Comparison of ENCODE assay signal across 8 cellular contexts in genomic region chr14:51651388-51652167, GRCh38. TPM values are rescaled to one million over a fixed set of nuclear protein-coding genes. Genes with fewer than 3 reads are reported as not detected.
DNase-seq lines count a peak whose midpoint lies in the region; ATAC-seq, FAIRE-seq and TF ChIP-seq lines count a peak whose summit lies in the region.

FRMD6 (plus strand) TSS chr14:51651910; CDS start chr14:51689837, 37,927 bp downstream.

- peak within 1 kb of the TSS; percentile 86 for H3K4me3 Mint-ChIP-seq in T-helper 2 cell treated with Interferon-gamma antibody and Interleukin-4, amounts not matched to agents 5 μg/mL and 100 μg/mL, for 36 hours
- peak within 1 kb of the TSS; percentile 99 for H3K4me3 Mint-ChIP-seq in astrocyte (ENCODE audit: unreplicated experiment)

- WGBS in hepatocyte (ENCODE audit: low lambda C conversion rate, missing lambda C conversion rate) = 1% methylated on average over 50 of the region's 86 CpGs

- peak within 1 kb of the TSS; percentile 98 for H3K4me2 ChIP-seq in astrocyte (ENCODE audit: low read length)
- H3K4me2 ChIP-seq in hepatocyte = peak within 1 kb of the TSS; percentile 95

- H3K9me2 ChIP-seq in hepatocyte (replicated peaks; ENCODE audit: insufficient read depth) = no peaks in the 10 kb centered on the region

- ATAC-seq in HG02623 (IDR thresholded peaks at IDR 0.05; ENCODE audit: unreplicated experiment) = peak; percentile 68

- FAIRE-seq in astrocyte (lab: Jason Lieb, UNC) = no peak

- peaks cover 40% of the 10 kb centered on the region for H4K20me1 ChIP-seq in astrocyte (ENCODE audit: insufficient read depth, low read length)
- peaks cover 2% of the 10 kb centered on the region for H4K20me1 ChIP-seq in hepatocyte (ENCODE audit: insufficient read depth, poor library complexity, severe bottlenecking)

- peak within 1 kb of the TSS; percentile 67 for H3K4me3 ChIP-seq in GM12875 (ENCODE audit: low read depth, low read length)
- H3K4me3 ChIP-seq in astrocyte (ENCODE audit: insufficient read depth, low read depth, low read length) = peak within 1 kb of the TSS; percentile 100
- H3K4me3 ChIP-seq in hepatocyte = peak within 1 kb of the TSS; percentile 94

- H3K79me2 ChIP-seq in astrocyte (ENCODE audit: insufficient read depth, low read length) (peaks cover 86% of the 10 kb centered on the region), hepatocyte (peaks cover 68% of the 10 kb centered on the region)

- no peaks in the 10 kb centered on the region for H3K9me3 ChIP-seq in astrocyte (ENCODE audit: insufficient read depth, low read depth, low read length)
- H3K9me3 ChIP-seq in hepatocyte (ENCODE audit: low read depth) = no peaks in the 10 kb centered on the region

- TF ChIP-seq CTCF in GM12875 (IDR thresholded peaks at IDR 0.05; ENCODE audit: borderline replicate concordance, insufficient read depth, low read depth, low read length) (peak; percentile 91), astrocyte (IDR thresholded peaks at IDR 0.05; ENCODE audit: insufficient read depth, low read depth, low read length) (peak; percentile 34), hepatocyte (IDR thresholded peaks at IDR 0.05; ENCODE audit: poor library complexity) (peak; percentile 86)

- peak within 1 kb of the TSS; percentile 85 for H3K27ac Mint-ChIP-seq in T-helper 2 cell treated with Interferon-gamma antibody and Interleukin-4, amounts not matched to agents 5 μg/mL and 100 μg/mL, for 36 hours
- H3K27ac Mint-ChIP-seq in astrocyte (ENCODE audit: unreplicated experiment) = peak within 1 kb of the TSS; percentile 99

- H3K27ac ChIP-seq in astrocyte (ENCODE audit: low read depth, low read length) = peak within 1 kb of the TSS; percentile 98
- H3K27ac ChIP-seq in hepatocyte = peak within 1 kb of the TSS; percentile 100

- H3K4me1 Mint-ChIP-seq in T-helper 2 cell treated with Interferon-gamma antibody and Interleukin-4, amounts not matched to agents 5 μg/mL and 100 μg/mL, for 36 hours (ENCODE audit: low read depth) = peaks cover 22% of the 10 kb centered on the region
- H3K4me1 Mint-ChIP-seq in astrocyte (ENCODE audit: low read depth, unreplicated experiment) = peaks cover 21% of the 10 kb centered on the region

- peaks cover 9% of the 10 kb centered on the region for H3K36me3 ChIP-seq in astrocyte (ENCODE audit: insufficient read depth, low read length)
- no peaks in the 10 kb centered on the region for H3K36me3 ChIP-seq in hepatocyte (replicated peaks; ENCODE audit: insufficient read depth, low read depth)

- H3K9ac ChIP-seq in astrocyte (ENCODE audit: low read length) = peak within 1 kb of the TSS; percentile 98

- peak; percentile 79 for DNase-seq in NCI-H1105 (lab: John Stamatoyannopoulos, UW)
- DNase-seq in T-helper 2 cell treated with Interferon-gamma antibody and Interleukin-4, amounts not matched to agents 5 μg/mL and 100 μg/mL, for 36 hours (ENCODE audit: low spot score) = peak; percentile 76
- DNase-seq in astrocyte (ENCODE audit: low read depth) = peak; percentile 80
- peak; percentile 92 for DNase-seq in hepatocyte (ENCODE audit: low spot score)
- DNase-seq in retina = peak; percentile 97
- DNase-seq in NCI-H2107 (lab: John Stamatoyannopoulos, UW) = no peak

- H2AFZ ChIP-seq in astrocyte (ENCODE audit: low read depth, low read length) = peak within 1 kb of the TSS; percentile 74
- peak within 1 kb of the TSS; percentile 90 for H2AFZ ChIP-seq in hepatocyte

- H3K4me1 ChIP-seq in astrocyte (ENCODE audit: insufficient read depth, low read length) (peaks cover 18% of the 10 kb centered on the region), hepatocyte (ENCODE audit: insufficient read depth) (peaks cover 3% of the 10 kb centered on the region)

- H3K27me3 ChIP-seq in astrocyte (ENCODE audit: insufficient read depth, low read length) (no peaks in the 10 kb centered on the region), hepatocyte (no peaks in the 10 kb centered on the region)

- H3K36me3 Mint-ChIP-seq in T-helper 2 cell treated with Interferon-gamma antibody and Interleukin-4, amounts not matched to agents 5 μg/mL and 100 μg/mL, for 36 hours (ENCODE audit: low read depth) = no peaks in the 10 kb centered on the region
- peaks cover 26% of the 10 kb centered on the region for H3K36me3 Mint-ChIP-seq in astrocyte (ENCODE audit: low read depth, unreplicated experiment)

- peaks cover 6% of the 10 kb centered on the region for H3K27me3 Mint-ChIP-seq in T-helper 2 cell treated with Interferon-gamma antibody and Interleukin-4, amounts not matched to agents 5 μg/mL and 100 μg/mL, for 36 hours (ENCODE audit: low read depth)
- no peaks in the 10 kb centered on the region for H3K27me3 Mint-ChIP-seq in astrocyte (ENCODE audit: low read depth, unreplicated experiment)

- no peaks in the 10 kb centered on the region for H3K9me3 Mint-ChIP-seq in T-helper 2 cell treated with Interferon-gamma antibody and Interleukin-4, amounts not matched to agents 5 μg/mL and 100 μg/mL, for 36 hours
- H3K9me3 Mint-ChIP-seq in astrocyte (ENCODE audit: unreplicated experiment) = no peaks in the 10 kb centered on the region

RNA-seq across cellular contexts. Expression of gene FRMD6, which starts in this region (rescaled TPM):
- total RNA-seq in astrocyte (492 and 498 TPM in 2 replicates), hepatocyte (37.4 and 64.4 TPM in 2 replicates)
- 17.0 and 18.9 TPM in 2 replicates for polyA plus RNA-seq in hepatocyte

Comparison
In these comparisons a context has a peak if more than half of its experiments do, and no peak if none do; other contexts are left out.
1. CTCF ChIP-seq: peak in every context shown above with its lines; median percentile 91 in GM12875; 86 in hepatocyte; 34 in astrocyte.